Comparison of ENCODE assay signal across 1 cellular context in genomic region chr12:104462325-104462724, GRCh38.
TF ChIP-seq lines count a peak whose summit lies in the region.

No MANE protein-coding gene starts in this region.

TF ChIP-seq in HepG2, 621 proteins besides CTCF, POLR2A, EP300 and RAD21 (continued from another document):
- TF ChIP-seq PBX3 (CRISPR knock-in tag; IDR thresholded peaks at IDR 0.05; ENCODE audit: borderline replicate concordance), result no peak
- no peak for TF ChIP-seq TCF7 (IDR thresholded peaks at IDR 0.05; ENCODE audit: low read depth)
- TF ChIP-seq RBFOX2 (IDR thresholded peaks at IDR 0.05; ENCODE audit: low read depth, low read length), result no peak
- no peak for TF ChIP-seq DMAP1 (CRISPR knock-in tag; IDR thresholded peaks at IDR 0.05)
- TF ChIP-seq ZNF354B (CRISPR knock-in tag; IDR thresholded peaks at IDR 0.05), result no peak
- TF ChIP-seq MAFF (IDR thresholded peaks at IDR 0.05; ENCODE audit: low read depth, low read length), result peak; percentile 90
- TF ChIP-seq ZNF12 (CRISPR knock-in tag; IDR thresholded peaks at IDR 0.05), result no peak
